ENCODE assay signal across 20 cellular contexts in the genomic region with DNA sequence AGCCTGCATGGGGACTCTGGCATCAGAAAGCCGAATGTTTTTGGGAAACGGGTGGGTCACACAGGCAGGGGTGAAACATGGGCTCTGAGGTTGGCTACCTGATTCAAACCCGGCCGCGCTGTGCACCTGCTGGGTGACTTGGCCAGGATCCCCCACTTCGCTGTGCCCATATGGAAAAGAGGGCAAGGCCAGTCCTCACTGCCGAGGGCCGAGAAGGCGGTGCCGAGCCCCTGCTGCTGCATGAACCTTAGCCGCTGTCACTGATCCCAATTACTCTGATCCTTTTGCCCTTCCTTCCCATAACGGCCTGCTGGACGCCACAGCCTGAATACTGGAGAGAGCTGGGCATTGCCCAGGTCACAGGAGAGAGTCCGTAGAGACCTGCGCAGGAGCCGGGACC.
"Had no signal": no experiment of that assay in that cellular context is flagged by ENCODE, and none has a peak within 500 bp of the region (broad histone marks: within the 10 kb centered on the region; RNA-seq: fewer than 3 reads in every experiment).

No MANE protein-coding gene starts in this region.

- H3K27ac ChIP-seq: epithelial cell of prostate, foreskin keratinocyte, prostate gland, testis had no signal

- H3K4me1 ChIP-seq: testis had no signal

- ATAC-seq: foreskin keratinocyte, left colon had no signal

- H3K27me3 ChIP-seq: foreskin keratinocyte, right atrium auricular region, stomach, testis had no signal

- H3K4me3 ChIP-seq: prostate gland, right atrium auricular region, stomach, testis had no signal

- H3K36me3 ChIP-seq: prostate gland, right atrium auricular region, WERI-Rb-1 had no signal

- H3K27me3 Mint-ChIP-seq: activated naive CD8-positive, alpha-beta T cell; type B pancreatic cell had no signal

- DNase-seq: activated CD4-positive, alpha-beta T cell treated with anti-CD3 and anti-CD28 coated beads for 1 hour; activated gamma-delta T cell treated with Interleukin-2 at 50 U/mL for 16 hours; endodermal cell; foreskin keratinocyte; hypothalamus; islet precursor cell; left colon; midbrain; stimulated activated CD4-positive, alpha-beta T cell treated with anti-CD3 and anti-CD28 coated beads, Interleukin-2, amount 100 ng/mL, for 24 hours; stomach; SW 1271; T-helper 2 cell; testis; WERI-Rb-1 had no signal

- H3K9me3 ChIP-seq: prostate gland, right atrium auricular region, stomach, testis had no signal

- H3K36me3 Mint-ChIP-seq: activated naive CD8-positive, alpha-beta T cell; type B pancreatic cell had no signal

- H3K27ac Mint-ChIP-seq: activated naive CD8-positive, alpha-beta T cell; activated T-helper 1 cell treated with anti-CD3 and anti-CD28 coated beads, Interleukin-12 subunit alpha, Interleukin-12 subunit beta, Interleukin-2, Interleukin-4 antibody, amounts not matched to agents 30 ng/mL and 10 ng/mL and 1 ng/mL, durations not matched to agents 14 hours and 24 hours and 36 hours; endodermal cell; type B pancreatic cell had no signal

- H3K4me3 Mint-ChIP-seq: activated naive CD8-positive, alpha-beta T cell; activated T-helper 1 cell treated with anti-CD3 and anti-CD28 coated beads, Interleukin-12 subunit alpha, Interleukin-12 subunit beta, Interleukin-2, Interleukin-4 antibody, amounts not matched to agents 30 ng/mL and 10 ng/mL and 1 ng/mL, durations not matched to agents 14 hours and 24 hours and 36 hours; endodermal cell; type B pancreatic cell had no signal

- H3K9me3 Mint-ChIP-seq: activated T-helper 1 cell treated with anti-CD3 and anti-CD28 coated beads, Interleukin-12 subunit alpha, Interleukin-12 subunit beta, Interleukin-2, Interleukin-4 antibody, amounts not matched to agents 30 ng/mL and 10 ng/mL and 1 ng/mL, durations not matched to agents 14 hours and 24 hours and 36 hours; endodermal cell; type B pancreatic cell had no signal
